Comparison of ENCODE assay signal across 11 cellular contexts in genomic region chr2:222722327-222722946, GRCh38. TPM values are rescaled to one million over a fixed set of nuclear protein-coding genes. Genes with fewer than 3 reads are reported as not detected.
DNase-seq lines count a peak whose midpoint lies in the region; ATAC-seq, FAIRE-seq and TF ChIP-seq lines count a peak whose summit lies in the region.
"Had no signal": no experiment of that assay in that cellular context is flagged by ENCODE, and none has a peak within 500 bp of the region (broad histone marks: within the 10 kb centered on the region; RNA-seq: fewer than 3 reads in every experiment).

No MANE protein-coding gene starts in this region.

- ATAC-seq in GM19395 (IDR thresholded peaks at IDR 0.05; ENCODE audit: unreplicated experiment) (peak; percentile 98), HG03060 (IDR thresholded peaks at IDR 0.05; ENCODE audit: low read depth, unreplicated experiment) (peak; percentile 98)
- ATAC-seq in naive thymus-derived CD4-positive, alpha-beta T cell = no peak

- no peaks in the 10 kb centered on the region for H3K4me1 ChIP-seq in naive thymus-derived CD4-positive, alpha-beta T cell (ENCODE audit: control insufficient read depth in 2 of 2, insufficient read depth in 2 of 2, low read length in 2 of 2)

- POLR2A ChIA-PET in naive thymus-derived CD4-positive, alpha-beta T cell (lab: Charles Lee) = no interaction called here
- POLR2A ChIA-PET in activated CD4-positive, alpha-beta memory T cell treated with anti-CD3 and anti-CD28 coated beads for 36 hours (lab: Charles Lee) = no interaction called here

- no peak overlapping the region for H3K4me3 Mint-ChIP-seq in naive thymus-derived CD4-positive, alpha-beta T cell
- no peak overlapping the region for H3K4me3 Mint-ChIP-seq in activated naive CD4-positive, alpha-beta T cell treated with anti-CD3 and anti-CD28 coated beads, Interleukin-2, amount 10 ng/mL, durations not matched to agents 7 days and 5 days
- no peak overlapping the region for H3K4me3 Mint-ChIP-seq in activated CD4-positive, alpha-beta memory T cell treated with anti-CD3 and anti-CD28 coated beads for 36 hours
- H3K4me3 Mint-ChIP-seq: CD4-positive, CD25-positive, alpha-beta regulatory T cell had no signal

- intact Hi-C loops in naive thymus-derived CD4-positive, alpha-beta T cell (cut with micrococcal nuclease) = no loop called here
- intact Hi-C loops in activated CD4-positive, alpha-beta memory T cell treated with anti-CD3 and anti-CD28 coated beads for 36 hours (cut with micrococcal nuclease) = no loop called here

- H3K9me3 Mint-ChIP-seq in naive thymus-derived CD4-positive, alpha-beta T cell = peaks cover 0 to 2% (median 0%) of the 10 kb centered on the region in 11 donors
- H3K9me3 Mint-ChIP-seq in activated naive CD4-positive, alpha-beta T cell treated with anti-CD3 and anti-CD28 coated beads, Interleukin-2, amount 10 ng/mL, durations not matched to agents 7 days and 5 days = no peaks in the 10 kb centered on the region
- H3K9me3 Mint-ChIP-seq in activated CD4-positive, alpha-beta memory T cell treated with anti-CD3 and anti-CD28 coated beads for 36 hours = no peaks in the 10 kb centered on the region

- TF ChIP-seq CTCF in astrocyte of the spinal cord (IDR thresholded peaks at IDR 0.05; ENCODE audit: low read depth, low read length) = no peak

- CTCF ChIA-PET in naive thymus-derived CD4-positive, alpha-beta T cell (lab: Charles Lee) = no interaction called here
- CTCF ChIA-PET in activated naive CD4-positive, alpha-beta T cell treated with anti-CD3 and anti-CD28 coated beads, Interleukin-2, amount 10 ng/mL, durations not matched to agents 7 days and 5 days (lab: Charles Lee) = interaction anchor here (1.2 to 1.6 kb wide), 2 partner anchors 13 to 15 kb away, joined by 4 to 5 read pairs; no protein-coding TSS in a partner anchor
- CTCF ChIA-PET in activated CD4-positive, alpha-beta memory T cell treated with anti-CD3 and anti-CD28 coated beads for 36 hours (lab: Charles Lee) = interaction anchor here (0.5 kb wide), 1 partner anchor 997 kb away, joined by 3 read pairs; no protein-coding TSS in a partner anchor

- H3K4me3 ChIP-seq in astrocyte of the spinal cord (ENCODE audit: low read depth, low read length) = no peak overlapping the region
- no peak overlapping the region for H3K4me3 ChIP-seq in naive thymus-derived CD4-positive, alpha-beta T cell (ENCODE audit: low read length)
- H3K4me3 ChIP-seq: ovary had no signal

- H3K27ac Mint-ChIP-seq in naive thymus-derived CD4-positive, alpha-beta T cell = no peak overlapping the region
- no peak overlapping the region for H3K27ac Mint-ChIP-seq in activated naive CD4-positive, alpha-beta T cell treated with anti-CD3 and anti-CD28 coated beads, Interleukin-2, amount 10 ng/mL, durations not matched to agents 7 days and 5 days
- H3K27ac Mint-ChIP-seq in activated CD4-positive, alpha-beta memory T cell treated with anti-CD3 and anti-CD28 coated beads for 36 hours = no peak overlapping the region
- H3K27ac Mint-ChIP-seq: CD4-positive, CD25-positive, alpha-beta regulatory T cell had no signal

- H3K9me3 ChIP-seq in naive thymus-derived CD4-positive, alpha-beta T cell (ENCODE audit: control insufficient read depth in 2 of 3, low read length in 3 of 3) = no peaks in the 10 kb centered on the region
- H3K9me3 ChIP-seq: ovary had no signal

- no peaks in the 10 kb centered on the region for H3K4me1 Mint-ChIP-seq in naive thymus-derived CD4-positive, alpha-beta T cell
- no peaks in the 10 kb centered on the region for H3K4me1 Mint-ChIP-seq in activated naive CD4-positive, alpha-beta T cell treated with anti-CD3 and anti-CD28 coated beads, Interleukin-2, amount 10 ng/mL, durations not matched to agents 7 days and 5 days
- no peaks in the 10 kb centered on the region for H3K4me1 Mint-ChIP-seq in activated CD4-positive, alpha-beta memory T cell treated with anti-CD3 and anti-CD28 coated beads for 36 hours (ENCODE audit: low read depth)

- DNase-seq in AG20443 (ENCODE audit: low spot score) = peak; percentile 71
- DNase-seq in astrocyte of the spinal cord (ENCODE audit: low read depth, low spot score) = peak; percentile 75
- no peak for DNase-seq in naive thymus-derived CD4-positive, alpha-beta T cell
- no peak for DNase-seq in activated naive CD4-positive, alpha-beta T cell treated with anti-CD3 and anti-CD28 coated beads, Interleukin-2, amount 10 ng/mL, durations not matched to agents 7 days and 5 days
- DNase-seq in activated CD4-positive, alpha-beta memory T cell treated with anti-CD3 and anti-CD28 coated beads for 36 hours = no peak
- DNase-seq in HTR-8/SVneo (ENCODE audit: insufficient read length, low spot score) = no peak
- DNase-seq: CD4-positive, CD25-positive, alpha-beta regulatory T cell; ovary; WERI-Rb-1 had no signal

- in situ Hi-C loops in astrocyte of the spinal cord (cut with HindIII; ENCODE audit: low sequenced_read_pairs) = no loop called here

- H3K36me3 Mint-ChIP-seq in naive thymus-derived CD4-positive, alpha-beta T cell = no peaks in the 10 kb centered on the region
- no peaks in the 10 kb centered on the region for H3K36me3 Mint-ChIP-seq in activated naive CD4-positive, alpha-beta T cell treated with anti-CD3 and anti-CD28 coated beads, Interleukin-2, amount 10 ng/mL, durations not matched to agents 7 days and 5 days
- H3K36me3 Mint-ChIP-seq in activated CD4-positive, alpha-beta memory T cell treated with anti-CD3 and anti-CD28 coated beads for 36 hours = no peaks in the 10 kb centered on the region
- H3K36me3 Mint-ChIP-seq: CD4-positive, CD25-positive, alpha-beta regulatory T cell had no signal

- H3K27me3 Mint-ChIP-seq in naive thymus-derived CD4-positive, alpha-beta T cell = peaks cover 0 to 10% (median 0%) of the 10 kb centered on the region in 5 donors
- peaks cover 4% of the 10 kb centered on the region for H3K27me3 Mint-ChIP-seq in activated naive CD4-positive, alpha-beta T cell treated with anti-CD3 and anti-CD28 coated beads, Interleukin-2, amount 10 ng/mL, durations not matched to agents 7 days and 5 days
- peaks cover 6% of the 10 kb centered on the region for H3K27me3 Mint-ChIP-seq in activated CD4-positive, alpha-beta memory T cell treated with anti-CD3 and anti-CD28 coated beads for 36 hours

- H3K36me3 ChIP-seq in naive thymus-derived CD4-positive, alpha-beta T cell (ENCODE audit: control insufficient read depth in 2 of 3, insufficient read depth in 3 of 3, low read length in 3 of 3) = no peaks in the 10 kb centered on the region
- H3K36me3 ChIP-seq: ovary, WERI-Rb-1 had no signal

- H3K27me3 ChIP-seq in naive thymus-derived CD4-positive, alpha-beta T cell (ENCODE audit: control insufficient read depth in 2 of 2, insufficient read depth in 2 of 2, low read length in 2 of 2) = peaks cover 0 to 3% of the 10 kb centered on the region in 2 donors
- H3K27me3 ChIP-seq: ovary had no signal

- no peak overlapping the region for H3K27ac ChIP-seq in naive thymus-derived CD4-positive, alpha-beta T cell (ENCODE audit: low read depth, low read length)
- H3K27ac ChIP-seq: ovary, WERI-Rb-1 had no signal

- FAIRE-seq in HTR-8/SVneo (lab: Jason Lieb, UNC) = no peak

RNA-seq across cellular contexts. Expression of gene MOGAT1, which starts 51.0 kb away (rescaled TPM):
- not detected for total RNA-seq in naive thymus-derived CD4-positive, alpha-beta T cell
- not detected for polyA plus RNA-seq in naive thymus-derived CD4-positive, alpha-beta T cell
- total RNA-seq in activated CD4-positive, alpha-beta memory T cell treated with anti-CD3 and anti-CD28 coated beads for 36 hours = not detected
- total RNA-seq: CD4-positive, CD25-positive, alpha-beta regulatory T cell; ovary had no signal
- polyA plus RNA-seq: CD4-positive, CD25-positive, alpha-beta regulatory T cell; ovary had no signal

Comparison
In these comparisons a context has a peak if more than half of its experiments do, and no peak if none do; other contexts are left out.
1. DNase-seq: peak in AG20443 (single experiment) and astrocyte of the spinal cord (single experiment); none in naive thymus-derived CD4-positive, alpha-beta T cell (0 of 9), activated naive CD4-positive, alpha-beta T cell treated with anti-CD3 and anti-CD28 coated beads, Interleukin-2, amount 10 ng/mL, durations not matched to agents 7 days and 5 days (single experiment), activated CD4-positive, alpha-beta memory T cell treated with anti-CD3 and anti-CD28 coated beads for 36 hours (single experiment) and HTR-8/SVneo (single experiment).